ENCODE assay signal across 1 cellular context in the genomic region with DNA sequence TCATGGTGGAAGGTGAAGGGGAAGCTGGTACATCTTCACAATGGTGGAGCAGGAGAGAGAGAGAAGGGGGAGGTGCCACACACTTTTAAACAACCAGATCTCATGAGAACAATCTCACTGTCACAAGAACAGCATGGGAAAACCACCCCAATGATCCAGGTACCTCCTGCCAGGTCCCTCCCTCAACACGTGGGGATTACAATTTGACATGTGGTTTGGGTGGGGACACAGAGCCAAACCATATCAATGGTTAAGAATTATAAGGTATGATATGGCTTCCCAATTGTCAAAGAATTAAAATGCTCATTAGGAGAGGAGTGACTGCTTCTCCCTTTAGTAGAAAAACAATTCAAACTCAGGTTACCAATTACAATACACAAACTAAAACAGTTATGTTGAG.
TF ChIP-seq lines count a peak whose summit lies in the region.

No MANE protein-coding gene starts in this region.

TF ChIP-seq in K562, 482 proteins besides CTCF, POLR2A, EP300 and RAD21 (continued from another document):
- TF ChIP-seq, protein P1, sequence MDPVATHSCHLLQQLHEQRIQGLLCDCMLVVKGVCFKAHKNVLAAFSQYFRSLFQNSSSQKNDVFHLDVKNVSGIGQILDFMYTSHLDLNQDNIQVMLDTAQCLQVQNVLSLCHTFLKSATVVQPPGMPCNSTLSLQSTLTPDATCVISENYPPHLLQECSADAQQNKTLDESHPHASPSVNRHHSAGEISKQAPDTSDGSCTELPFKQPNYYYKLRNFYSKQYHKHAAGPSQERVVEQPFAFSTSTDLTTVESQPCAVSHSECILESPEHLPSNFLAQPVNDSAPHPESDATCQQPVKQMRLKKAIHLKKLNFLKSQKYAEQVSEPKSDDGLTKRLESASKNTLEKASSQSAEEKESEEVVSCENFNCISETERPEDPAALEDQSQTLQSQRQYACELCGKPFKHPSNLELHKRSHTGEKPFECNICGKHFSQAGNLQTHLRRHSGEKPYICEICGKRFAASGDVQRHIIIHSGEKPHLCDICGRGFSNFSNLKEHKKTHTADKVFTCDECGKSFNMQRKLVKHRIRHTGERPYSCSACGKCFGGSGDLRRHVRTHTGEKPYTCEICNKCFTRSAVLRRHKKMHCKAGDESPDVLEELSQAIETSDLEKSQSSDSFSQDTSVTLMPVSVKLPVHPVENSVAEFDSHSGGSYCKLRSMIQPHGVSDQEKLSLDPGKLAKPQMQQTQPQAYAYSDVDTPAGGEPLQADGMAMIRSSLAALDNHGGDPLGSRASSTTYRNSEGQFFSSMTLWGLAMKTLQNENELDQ (CRISPR knock-in tag; IDR thresholded peaks at IDR 0.05; ENCODE audit: borderline replicate concordance), result no peak
- no peak for TF ChIP-seq CHCHD3 (CRISPR knock-in tag; IDR thresholded peaks at IDR 0.05)
- TF ChIP-seq TAF15 (IDR thresholded peaks at IDR 0.05; ENCODE audit: low read depth, low read length), result no peak
- no peak for TF ChIP-seq SMARCA5 (IDR thresholded peaks at IDR 0.05)
